ENCODE assay signal across 7 cellular contexts in the genomic region with DNA sequence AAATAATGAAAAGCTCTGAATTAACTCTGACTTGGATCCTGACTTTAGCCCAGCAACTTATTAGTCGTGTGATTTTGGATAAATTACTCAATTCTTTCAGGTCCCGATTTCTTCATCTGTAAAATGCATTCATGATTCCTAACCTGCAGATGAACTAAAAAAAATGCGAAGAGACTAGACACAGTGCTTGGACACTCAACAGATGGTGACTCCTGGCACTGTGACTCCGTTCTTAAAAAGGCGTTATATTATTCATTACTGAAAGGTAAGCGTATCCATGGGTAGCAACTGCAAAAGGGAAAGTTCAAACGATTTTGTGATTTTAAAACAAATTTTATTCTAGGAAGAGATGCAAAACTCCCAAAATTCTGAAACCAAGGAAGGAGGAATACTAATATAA.
"Had no signal": no experiment of that assay in that cellular context is flagged by ENCODE, and none has a peak within 500 bp of the region (broad histone marks: within the 10 kb centered on the region; RNA-seq: fewer than 3 reads in every experiment).

No MANE protein-coding gene starts in this region.

- DNase-seq: H9, HFFc6, IMR-90, KG1 had no signal

- ATAC-seq: GM23338, HCT116, K562 had no signal

- H3K4me3 ChIP-seq: GM23338, K562 had no signal
